In genomic region chr1:63929106-63929478, GRCh38 we compare ENCODE assay signal across 1 cellular context.
TF ChIP-seq lines count a peak whose summit lies in the region.

No MANE protein-coding gene starts in this region.

TF ChIP-seq in GM23338, 12 proteins besides CTCF, POLR2A, EP300 and RAD21 (continued from another document):
- no peak for TF ChIP-seq ZNF462 (CRISPR knock-in tag; IDR thresholded peaks at IDR 0.05)
- TF ChIP-seq ZNF331 (CRISPR knock-in tag; IDR thresholded peaks at IDR 0.05; ENCODE audit: low read depth) = no peak
- no peak for TF ChIP-seq EZH2 (IDR thresholded peaks at IDR 0.05; ENCODE audit: low read depth, unreplicated experiment)
- TF ChIP-seq ETS1 (IDR thresholded peaks at IDR 0.05) = no peak
- no peak for TF ChIP-seq JUNB (IDR thresholded peaks at IDR 0.05; ENCODE audit: unreplicated experiment)
